ENCODE assay signal across 8 cellular contexts in genomic region chr14:39469094-39469710, GRCh38. TPM values are rescaled to one million over a fixed set of nuclear protein-coding genes. Genes with fewer than 3 reads are reported as not detected.
DNase-seq lines count a peak whose midpoint lies in the region; ATAC-seq and TF ChIP-seq lines count a peak whose summit lies in the region.

No MANE protein-coding gene starts in this region.

- intact Hi-C loops in left lung (cut with DNase I): no loop called here
- intact Hi-C loops in colonic mucosa (cut with DNase I): no loop called here

- DNase-seq in NCI-H1092 treated with DMSO at 0.1 percent for 48 hours (lab: John Stamatoyannopoulos, UW) (peak; percentile 18), NCI-H1092 (lab: John Stamatoyannopoulos, UW) (no peak), GM20000 (ENCODE audit: low spot score) (peak; percentile 32), left lung (peak in 1 of 2 donors; percentile 50), GM19240 (ENCODE audit: insufficient read length, low spot score) (no peak), colonic mucosa (no peak)
- DNase-seq in activated CD4-positive, alpha-beta T cell treated with anti-CD3 and anti-CD28 coated beads, Interleukin-2, amount 50 U/mL, for 4 hours: peak; percentile 1 to 6

- no peak overlapping the region for H3K4me3 ChIP-seq in left lung
- H3K4me3 ChIP-seq in colonic mucosa: no peak overlapping the region

- H3K27ac ChIP-seq in left lung (no peak overlapping the region), colonic mucosa (no peak overlapping the region)

- no peaks in the 10 kb centered on the region for H3K36me3 ChIP-seq in left lung
- no peaks in the 10 kb centered on the region for H3K36me3 ChIP-seq in colonic mucosa

- ATAC-seq in HG03439 (IDR thresholded peaks at IDR 0.05; ENCODE audit: unreplicated experiment): peak; percentile 97
- peak; percentile 41 for ATAC-seq in left lung

- H3K4me1 ChIP-seq in left lung (no peaks in the 10 kb centered on the region), colonic mucosa (no peaks in the 10 kb centered on the region)

- H3K27me3 ChIP-seq in left lung (no peaks in the 10 kb centered on the region), colonic mucosa (no peaks in the 10 kb centered on the region)

- H3K9ac ChIP-seq in colonic mucosa (ENCODE audit: low read depth in 2 of 2, low read length in 2 of 2): no peak overlapping the region

- H3K9me3 ChIP-seq in left lung (no peaks in the 10 kb centered on the region), colonic mucosa (no peaks in the 10 kb centered on the region)

- TF ChIP-seq CTCF in GM20000 (IDR thresholded peaks at IDR 0.05; ENCODE audit: extremely low read depth, missing control alignments) (peak; percentile 60), left lung (IDR thresholded peaks at IDR 0.05) (no peak), colonic mucosa (IDR thresholded peaks at IDR 0.05) (no peak)

RNA-seq across cellular contexts. Expression of gene FBXO33, which starts 37.0 kb away (rescaled TPM):
- total RNA-seq in left lung: 10 to 100 TPM; 12.7 to 13.7 TPM
- 10 to 100 TPM; 10.6 to 11.1 TPM for total RNA-seq in colonic mucosa

Comparison
In these comparisons a context has a peak if more than half of its experiments do, and no peak if none do; other contexts are left out.
1. DNase-seq: peak in NCI-H1092 treated with DMSO at 0.1 percent for 48 hours (single experiment), GM20000 (single experiment) and activated CD4-positive, alpha-beta T cell treated with anti-CD3 and anti-CD28 coated beads, Interleukin-2, amount 50 U/mL, for 4 hours (2 of 2); none in NCI-H1092 (single experiment), GM19240 (single experiment) and colonic mucosa (single experiment).